Comparison of ENCODE assay signal across 8 cellular contexts in genomic region chr4:121824171-121824527, GRCh38. TPM values are rescaled to one million over a fixed set of nuclear protein-coding genes. Genes with fewer than 3 reads are reported as not detected.
DNase-seq lines count a peak whose midpoint lies in the region; ATAC-seq lines count a peak whose summit lies in the region.

No MANE protein-coding gene starts in this region.

- peak overlapping the region; percentile 99 for H3K27ac Mint-ChIP-seq in activated CD8-positive, alpha-beta memory T cell treated with anti-CD3 and anti-CD28 coated beads, Interleukin-2, amount 10 ng/mL, durations not matched to agents 7 days and 5 days
- H3K27ac Mint-ChIP-seq in activated CD4-positive, alpha-beta memory T cell treated with anti-CD3 and anti-CD28 coated beads, Interleukin-2, amount 10 ng/mL, durations not matched to agents 7 days and 5 days: peak overlapping the region; percentile 96

- H3K4me3 ChIP-seq in iPS-18c (ENCODE audit: insufficient read depth, low read depth, low read length) (peak overlapping the region; percentile 49; the same call in 1 of the 2 replicates), thymus (ENCODE audit: low read length) (peak overlapping the region; percentile 79)

- H3K27me3 ChIP-seq in thymus (ENCODE audit: control insufficient read depth, insufficient read depth): no peaks in the 10 kb centered on the region

- 11% methylated on average over 8 of the region's 8 CpGs for WGBS in thymus

- POLR2A ChIA-PET in activated CD4-positive, alpha-beta memory T cell treated with anti-CD3 and anti-CD28 coated beads, Interleukin-2, amount 10 ng/mL, durations not matched to agents 7 days and 5 days (lab: Charles Lee): interaction anchor here (0.7 to 17.3 kb wide), 14 partner anchors 9 to 755 kb away, joined by 3 to 142 read pairs (median 5); partner anchors contain the start of genes ANXA5, BBS7 and EXOSC9

- H3K4me3 Mint-ChIP-seq in activated CD8-positive, alpha-beta memory T cell treated with anti-CD3 and anti-CD28 coated beads, Interleukin-2, amount 10 ng/mL, durations not matched to agents 7 days and 5 days: peak overlapping the region; percentile 99
- peak overlapping the region; percentile 98 for H3K4me3 Mint-ChIP-seq in activated CD4-positive, alpha-beta memory T cell treated with anti-CD3 and anti-CD28 coated beads, Interleukin-2, amount 10 ng/mL, durations not matched to agents 7 days and 5 days

- ATAC-seq in activated CD8-positive, alpha-beta memory T cell treated with anti-CD3 and anti-CD28 coated beads, Interleukin-2, amount 10 ng/mL, durations not matched to agents 7 days and 5 days: no peak
- ATAC-seq in HG02571 (IDR thresholded peaks at IDR 0.05; ENCODE audit: unreplicated experiment): no peak

- H3K9me3 ChIP-seq in iPS-18c (ENCODE audit: control insufficient read depth, insufficient read depth, low read length) (no peaks in the 10 kb centered on the region), thymus (ENCODE audit: control insufficient read depth) (no peaks in the 10 kb centered on the region)

- H3K4me1 Mint-ChIP-seq in activated CD8-positive, alpha-beta memory T cell treated with anti-CD3 and anti-CD28 coated beads, Interleukin-2, amount 10 ng/mL, durations not matched to agents 7 days and 5 days: peaks cover 29% of the 10 kb centered on the region
- peaks cover 35% of the 10 kb centered on the region for H3K4me1 Mint-ChIP-seq in activated CD4-positive, alpha-beta memory T cell treated with anti-CD3 and anti-CD28 coated beads, Interleukin-2, amount 10 ng/mL, durations not matched to agents 7 days and 5 days

- H3K36me3 Mint-ChIP-seq in activated CD8-positive, alpha-beta memory T cell treated with anti-CD3 and anti-CD28 coated beads, Interleukin-2, amount 10 ng/mL, durations not matched to agents 7 days and 5 days: peaks cover 39% of the 10 kb centered on the region
- H3K36me3 Mint-ChIP-seq in activated CD4-positive, alpha-beta memory T cell treated with anti-CD3 and anti-CD28 coated beads, Interleukin-2, amount 10 ng/mL, durations not matched to agents 7 days and 5 days (ENCODE audit: low read depth): peaks cover 41% of the 10 kb centered on the region

- no peaks in the 10 kb centered on the region for H3K4me1 ChIP-seq in thymus (ENCODE audit: control insufficient read depth, insufficient read depth, low read length)

- CTCF ChIA-PET in activated CD8-positive, alpha-beta memory T cell treated with anti-CD3 and anti-CD28 coated beads, Interleukin-2, amount 10 ng/mL, durations not matched to agents 7 days and 5 days (lab: Charles Lee): interaction anchor here (1.0 to 1.7 kb wide), 6 partner anchors 10 to 117 kb away, joined by 3 to 7 read pairs (median 3); partner anchors contain the start of gene BBS7
- CTCF ChIA-PET in activated CD4-positive, alpha-beta memory T cell treated with anti-CD3 and anti-CD28 coated beads, Interleukin-2, amount 10 ng/mL, durations not matched to agents 7 days and 5 days (lab: Charles Lee): interaction anchor here (0.7 to 1.3 kb wide), 6 partner anchors 8 to 128 kb away, joined by 3 to 6 read pairs (median 3); partner anchors contain the start of genes ANXA5 and EXOSC9

- no peaks in the 10 kb centered on the region for H3K27me3 Mint-ChIP-seq in activated CD8-positive, alpha-beta memory T cell treated with anti-CD3 and anti-CD28 coated beads, Interleukin-2, amount 10 ng/mL, durations not matched to agents 7 days and 5 days
- H3K27me3 Mint-ChIP-seq in activated CD4-positive, alpha-beta memory T cell treated with anti-CD3 and anti-CD28 coated beads, Interleukin-2, amount 10 ng/mL, durations not matched to agents 7 days and 5 days: no peaks in the 10 kb centered on the region

- peak overlapping the region; percentile 54 for H3K27ac ChIP-seq in thymus (ENCODE audit: low read depth)

- no peaks in the 10 kb centered on the region for H3K9me3 Mint-ChIP-seq in activated CD8-positive, alpha-beta memory T cell treated with anti-CD3 and anti-CD28 coated beads, Interleukin-2, amount 10 ng/mL, durations not matched to agents 7 days and 5 days (ENCODE audit: low read depth)
- no peaks in the 10 kb centered on the region for H3K9me3 Mint-ChIP-seq in activated CD4-positive, alpha-beta memory T cell treated with anti-CD3 and anti-CD28 coated beads, Interleukin-2, amount 10 ng/mL, durations not matched to agents 7 days and 5 days

- peaks cover 5% of the 10 kb centered on the region for H3K36me3 ChIP-seq in thymus (ENCODE audit: control insufficient read depth, insufficient read depth)

- no peak for DNase-seq in activated CD8-positive, alpha-beta memory T cell treated with anti-CD3 and anti-CD28 coated beads, Interleukin-2, amount 10 ng/mL, durations not matched to agents 7 days and 5 days
- DNase-seq in activated CD8-positive, alpha-beta memory T cell treated with anti-CD3 and anti-CD28 coated beads, Interleukin-2, amount 50 U/mL, for 4 hours: no peak
- no peak for DNase-seq in activated CD4-positive, alpha-beta memory T cell treated with anti-CD3 and anti-CD28 coated beads, Interleukin-2, amount 10 ng/mL, durations not matched to agents 7 days and 5 days
- DNase-seq in NCI-H82 (lab: John Stamatoyannopoulos, UW) (no peak), NCI-H1694 (lab: John Stamatoyannopoulos, UW) (no peak)

RNA-seq across cellular contexts. Expression of gene CCNA2, which starts 0.5 kb away (rescaled TPM):
- total RNA-seq in activated CD8-positive, alpha-beta memory T cell treated with anti-CD3 and anti-CD28 coated beads, Interleukin-2, amount 10 ng/mL, durations not matched to agents 7 days and 5 days: 100 to 1,000 TPM; 125 to 129 TPM
- total RNA-seq in activated CD4-positive, alpha-beta memory T cell treated with anti-CD3 and anti-CD28 coated beads, Interleukin-2, amount 10 ng/mL, durations not matched to agents 7 days and 5 days: 100 to 1,000 TPM; 104 to 107 TPM
- 8.8 TPM for polyA plus RNA-seq in thymus

RNA-seq across cellular contexts. Expression of gene EXOSC9, which starts 23.0 kb away (rescaled TPM):
- total RNA-seq in activated CD8-positive, alpha-beta memory T cell treated with anti-CD3 and anti-CD28 coated beads, Interleukin-2, amount 10 ng/mL, durations not matched to agents 7 days and 5 days: 10 to 100 TPM; 59.5 to 61.0 TPM
- 10 to 100 TPM; 50.5 to 51.0 TPM for total RNA-seq in activated CD4-positive, alpha-beta memory T cell treated with anti-CD3 and anti-CD28 coated beads, Interleukin-2, amount 10 ng/mL, durations not matched to agents 7 days and 5 days
- polyA plus RNA-seq in thymus: 33.4 TPM

RNA-seq across cellular contexts. Expression of gene BBS7, which starts 46.1 kb away (rescaled TPM):
- total RNA-seq in activated CD8-positive, alpha-beta memory T cell treated with anti-CD3 and anti-CD28 coated beads, Interleukin-2, amount 10 ng/mL, durations not matched to agents 7 days and 5 days: 10 to 100 TPM; 17.9 to 18.8 TPM
- total RNA-seq in activated CD4-positive, alpha-beta memory T cell treated with anti-CD3 and anti-CD28 coated beads, Interleukin-2, amount 10 ng/mL, durations not matched to agents 7 days and 5 days: 10 to 100 TPM; 16.2 to 16.9 TPM
- 7.7 TPM for polyA plus RNA-seq in thymus

RNA-seq across cellular contexts. Expression of gene SMIM43, which starts 59.2 kb away (rescaled TPM):
- under 1 TPM in 1 of 2 experiments, not detected in 1; 0.18 TPM for total RNA-seq in activated CD8-positive, alpha-beta memory T cell treated with anti-CD3 and anti-CD28 coated beads, Interleukin-2, amount 10 ng/mL, durations not matched to agents 7 days and 5 days
- total RNA-seq in activated CD4-positive, alpha-beta memory T cell treated with anti-CD3 and anti-CD28 coated beads, Interleukin-2, amount 10 ng/mL, durations not matched to agents 7 days and 5 days: not detected
- polyA plus RNA-seq in thymus: 0.43 TPM
